Comparison of ENCODE assay signal across 8 cellular contexts in the genomic region with DNA sequence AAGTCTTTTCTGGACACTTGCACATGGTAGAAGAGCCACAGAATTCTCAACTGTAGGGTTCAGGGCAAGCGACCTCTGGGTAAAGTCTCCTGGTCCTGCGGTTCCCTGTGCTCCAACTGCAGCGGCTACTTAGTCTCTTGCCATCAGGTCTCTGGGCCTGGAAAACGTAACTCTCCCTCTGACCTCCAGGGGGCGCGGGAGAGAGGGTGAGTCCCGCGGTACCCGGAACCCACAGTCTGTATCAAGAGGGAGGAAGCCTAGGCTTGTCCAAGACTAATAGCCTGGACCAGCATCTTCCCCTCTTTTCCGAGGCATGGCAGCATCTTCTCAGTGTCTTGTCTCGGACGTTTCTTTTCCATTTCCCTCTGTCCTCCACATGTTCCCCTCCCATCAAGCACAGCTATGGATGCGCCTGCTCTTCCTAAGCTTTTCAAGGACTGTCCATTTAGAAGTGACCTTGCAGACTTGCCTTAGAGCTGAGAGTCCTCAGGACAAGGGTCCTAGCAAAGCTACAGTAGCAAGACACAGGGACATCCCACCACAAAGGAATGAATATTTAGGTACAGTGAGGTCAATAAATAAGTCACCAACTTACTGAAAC. TPM values are rescaled to one million over a fixed set of nuclear protein-coding genes. Genes with fewer than 3 reads are reported as not detected.
DNase-seq lines count a peak whose midpoint lies in the region; ATAC-seq and TF ChIP-seq lines count a peak whose summit lies in the region.

No MANE protein-coding gene starts in this region.

- in situ Hi-C loops in mammary epithelial cell (cut with MboI; ENCODE audit: low sequenced_read_pairs in 2 of 2) = no loop called here

- H3K4me2 ChIP-seq in mammary epithelial cell (ENCODE audit: insufficient read depth, low read depth, low read length) = no peak overlapping the region

- CTCF ChIA-PET in mammary epithelial cell (lab: Charles Lee; ENCODE audit: low non-redundant PET) = interaction anchor here (0.5 kb wide), 1 partner anchor 316 kb away, joined by 4 read pairs; no protein-coding TSS in a partner anchor

- no peak overlapping the region for H3K9ac ChIP-seq in mammary epithelial cell (ENCODE audit: insufficient read depth, low read length)

- H3K79me2 ChIP-seq in mammary epithelial cell (ENCODE audit: insufficient read depth, low read length) = no peaks in the 10 kb centered on the region

- H2AFZ ChIP-seq in mammary epithelial cell (ENCODE audit: low read depth, low read length) = no peak overlapping the region

- peak; percentile 30 for DNase-seq in 8988T
- DNase-seq in GM12865 (ENCODE audit: low read depth) = peak; percentile 65
- DNase-seq in LNCaP clone FGC (ENCODE audit: low read depth) = peak; percentile 8
- DNase-seq in WERI-Rb-1 = peak; percentile 59
- peak; percentile 47 for DNase-seq in mammary epithelial cell
- peak; percentile 57 for DNase-seq in lower lobe of right lung
- DNase-seq in stimulated activated CD8-positive, alpha-beta memory T cell treated with anti-CD3 and anti-CD28 coated beads, Interleukin-7, amount 100 ng/mL, for 48 hours (ENCODE audit: extremely low read depth in 1 of 2, low read depth in 1 of 2) = peak; percentile 6 to 37

- H3K27ac ChIP-seq in WERI-Rb-1 (no peak overlapping the region), mammary epithelial cell (ENCODE audit: insufficient read depth, low read depth, low read length) (no peak overlapping the region), lower lobe of right lung (no peak overlapping the region)

- H4K20me1 ChIP-seq in mammary epithelial cell (ENCODE audit: insufficient read depth, low read length) = no peaks in the 10 kb centered on the region

- H3K9me3 ChIP-seq in WERI-Rb-1 (ENCODE audit: severe bottlenecking) = peaks cover under 1% of the 10 kb centered on the region
- no peaks in the 10 kb centered on the region for H3K9me3 ChIP-seq in mammary epithelial cell (replicated peaks; ENCODE audit: insufficient read depth, low read length)
- H3K9me3 ChIP-seq in lower lobe of right lung = no peaks in the 10 kb centered on the region

- BruUV-seq in mammary epithelial cell (replicated peaks; lab: Mats Ljungman, UMichigan) = no TSS peak

- peak; percentile 64 to 88 for ATAC-seq in lower lobe of right lung
- no peak for ATAC-seq in HG02763 (IDR thresholded peaks at IDR 0.05; ENCODE audit: unreplicated experiment)

- TF ChIP-seq CTCF in GM12865 (IDR thresholded peaks at IDR 0.05; ENCODE audit: insufficient read depth, low read depth, low read length, missing control alignments) = peak; percentile 85
- TF ChIP-seq CTCF in LNCaP clone FGC (IDR thresholded peaks at IDR 0.05; ENCODE audit: control insufficient read depth, extremely low read depth, insufficient read depth) = peak; percentile 83
- TF ChIP-seq CTCF in WERI-Rb-1 (IDR thresholded peaks at IDR 0.05; ENCODE audit: low read depth, low read length) = peak; percentile 64
- TF ChIP-seq CTCF in mammary epithelial cell (conservative IDR thresholded peaks at IDR 0.05 in 1 of 2, IDR thresholded peaks at IDR 0.05 in 1 of 2; ENCODE audit: extremely low read depth in 1 of 2, insufficient read depth in 1 of 2, low read depth in 1 of 2, low read length in 2 of 2) = peak; percentile 77 to 81
- TF ChIP-seq CTCF in lower lobe of right lung (IDR thresholded peaks at IDR 0.05) = peak; percentile 72

- H3K4me3 ChIP-seq in GM12865 (ENCODE audit: low read depth, low read length) = no peak overlapping the region
- no peak overlapping the region for H3K4me3 ChIP-seq in LNCaP clone FGC (ENCODE audit: low read depth, low read length)
- H3K4me3 ChIP-seq in WERI-Rb-1 (ENCODE audit: low read depth, low read length) = no peak overlapping the region
- no peak overlapping the region for H3K4me3 ChIP-seq in mammary epithelial cell (replicated peaks in 1 of 3; ENCODE audit: insufficient read depth in 1 of 3, low read depth in 2 of 3, low read length in 3 of 3)
- no peak overlapping the region for H3K4me3 ChIP-seq in lower lobe of right lung

- H3K27me3 ChIP-seq in WERI-Rb-1 (ENCODE audit: insufficient read depth, low read depth, severe bottlenecking) (no peaks in the 10 kb centered on the region), mammary epithelial cell (ENCODE audit: insufficient read depth, low read length) (no peaks in the 10 kb centered on the region), lower lobe of right lung (ENCODE audit: low read depth) (peaks cover 5% of the 10 kb centered on the region)

- dilution Hi-C loops in mammary epithelial cell (cut with HindIII; ENCODE audit: low sequenced_read_pairs) = no loop called here

- intact Hi-C loops in mammary epithelial cell (cut with micrococcal nuclease) = loop anchor here (1.0 kb wide), 3 partner anchors 58 to 391 kb away; no protein-coding TSS in a partner anchor
- intact Hi-C loops in lower lobe of right lung (cut with DNase I) = no loop called here

- H3K36me3 ChIP-seq in WERI-Rb-1 (no peaks in the 10 kb centered on the region), mammary epithelial cell (ENCODE audit: insufficient read depth, low read length) (no peaks in the 10 kb centered on the region), lower lobe of right lung (no peaks in the 10 kb centered on the region)

- 61% methylated on average over 9 of the region's 13 CpGs for whole genome bisulfite sequencing in mammary epithelial cell (ENCODE audit: low coverage, missing lambda C conversion rate)

- H3K4me1 ChIP-seq in mammary epithelial cell (ENCODE audit: insufficient read depth, low read length) (no peaks in the 10 kb centered on the region), lower lobe of right lung (no peaks in the 10 kb centered on the region)

RNA-seq across cellular contexts. Expression of a gene that starts 59.3 kb away (rescaled TPM):
- total RNA-seq in mammary epithelial cell (1 to 10 TPM; 1.1 to 3.7 TPM), lower lobe of right lung (1.9 TPM)
- polyA plus RNA-seq in mammary epithelial cell = 1.4 TPM
- not detected for polyA minus RNA-seq in mammary epithelial cell

Comparison
In these comparisons a context has a peak if more than half of its experiments do, and no peak if none do; other contexts are left out.
1. DNase-seq: peak in every context shown above with its lines; median percentile 65 in GM12865; 59 in WERI-Rb-1; 57 in lower lobe of right lung; 47 in mammary epithelial cell; 30 in 8988T; 22 in stimulated activated CD8-positive, alpha-beta memory T cell treated with anti-CD3 and anti-CD28 coated beads, Interleukin-7, amount 100 ng/mL, for 48 hours; 8 in LNCaP clone FGC.